1 cellular context compared by ENCODE assay signal in the genomic region with DNA sequence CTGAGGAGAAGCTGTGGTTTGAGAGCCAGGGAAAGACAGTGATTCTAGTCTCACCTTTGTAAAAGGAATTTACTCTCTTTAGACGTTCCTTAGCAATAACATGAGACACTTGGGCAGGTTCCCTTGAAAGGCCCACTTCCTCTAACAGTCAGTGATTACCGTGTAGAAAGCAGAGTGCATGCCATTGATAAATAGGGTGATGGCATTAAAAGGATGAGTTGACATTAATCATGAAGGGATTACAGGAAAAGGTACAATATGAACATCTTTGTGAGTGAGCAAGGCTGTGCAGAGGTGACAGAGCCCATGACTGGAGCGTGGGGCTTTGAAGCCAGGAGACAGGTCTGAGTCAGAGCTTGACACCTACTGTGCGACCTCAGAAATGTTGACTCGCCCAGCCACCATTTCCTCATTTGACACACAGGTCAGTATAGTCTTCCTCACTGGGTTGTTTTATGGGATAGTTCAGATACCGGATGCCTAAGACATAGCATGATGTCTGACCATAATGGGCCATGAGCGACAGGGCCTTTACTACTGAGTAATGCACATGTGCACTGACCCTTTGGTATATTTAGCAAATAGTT.
TF ChIP-seq lines count a peak whose summit lies in the region.

No MANE protein-coding gene starts in this region.

TF ChIP-seq in GM12878, 131 proteins besides CTCF, POLR2A, EP300 and RAD21 (continued from another document):
- TF ChIP-seq, protein P1, sequence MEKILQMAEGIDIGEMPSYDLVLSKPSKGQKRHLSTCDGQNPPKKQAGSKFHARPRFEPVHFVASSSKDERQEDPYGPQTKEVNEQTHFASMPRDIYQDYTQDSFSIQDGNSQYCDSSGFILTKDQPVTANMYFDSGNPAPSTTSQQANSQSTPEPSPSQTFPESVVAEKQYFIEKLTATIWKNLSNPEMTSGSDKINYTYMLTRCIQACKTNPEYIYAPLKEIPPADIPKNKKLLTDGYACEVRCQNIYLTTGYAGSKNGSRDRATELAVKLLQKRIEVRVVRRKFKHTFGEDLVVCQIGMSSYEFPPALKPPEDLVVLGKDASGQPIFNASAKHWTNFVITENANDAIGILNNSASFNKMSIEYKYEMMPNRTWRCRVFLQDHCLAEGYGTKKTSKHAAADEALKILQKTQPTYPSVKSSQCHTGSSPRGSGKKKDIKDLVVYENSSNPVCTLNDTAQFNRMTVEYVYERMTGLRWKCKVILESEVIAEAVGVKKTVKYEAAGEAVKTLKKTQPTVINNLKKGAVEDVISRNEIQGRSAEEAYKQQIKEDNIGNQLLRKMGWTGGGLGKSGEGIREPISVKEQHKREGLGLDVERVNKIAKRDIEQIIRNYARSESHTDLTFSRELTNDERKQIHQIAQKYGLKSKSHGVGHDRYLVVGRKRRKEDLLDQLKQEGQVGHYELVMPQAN (conservative IDR thresholded peaks at IDR 0.05): no peak
